Comparison of ENCODE assay signal across 5 cellular contexts in the genomic region with DNA sequence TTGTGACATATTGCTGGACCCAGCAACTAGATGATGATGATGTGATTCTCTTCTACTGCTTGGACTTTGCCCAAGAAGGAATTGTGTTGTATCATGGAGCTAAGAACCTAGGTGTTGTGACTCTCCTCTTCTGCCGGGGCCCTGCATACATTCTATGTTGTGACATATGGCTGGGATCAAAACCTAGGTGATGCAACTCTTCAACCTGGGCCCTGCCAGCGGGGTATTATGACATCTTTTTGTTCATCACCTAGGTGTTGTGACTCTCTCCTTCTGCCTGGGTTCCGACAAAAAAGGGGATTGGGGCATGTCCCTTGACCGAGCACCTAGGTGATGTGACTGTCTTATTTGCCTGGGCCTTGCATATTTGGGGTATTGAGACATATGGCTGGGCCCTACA. TPM values are rescaled to one million over a fixed set of nuclear protein-coding genes. Genes with fewer than 3 reads are reported as not detected.
"Had no signal": no experiment of that assay in that cellular context is flagged by ENCODE, and none has a peak within 500 bp of the region (broad histone marks: within the 10 kb centered on the region; RNA-seq: fewer than 3 reads in every experiment).

No MANE protein-coding gene starts in this region.

RNA-seq across cellular contexts. Expression of gene ZNF99, which starts 55.7 kb away (rescaled TPM):
- total RNA-seq: GM23248, H1, H7, H9, HFFc6 had no signal
